ENCODE assay signal across 12 cellular contexts in the genomic region with DNA sequence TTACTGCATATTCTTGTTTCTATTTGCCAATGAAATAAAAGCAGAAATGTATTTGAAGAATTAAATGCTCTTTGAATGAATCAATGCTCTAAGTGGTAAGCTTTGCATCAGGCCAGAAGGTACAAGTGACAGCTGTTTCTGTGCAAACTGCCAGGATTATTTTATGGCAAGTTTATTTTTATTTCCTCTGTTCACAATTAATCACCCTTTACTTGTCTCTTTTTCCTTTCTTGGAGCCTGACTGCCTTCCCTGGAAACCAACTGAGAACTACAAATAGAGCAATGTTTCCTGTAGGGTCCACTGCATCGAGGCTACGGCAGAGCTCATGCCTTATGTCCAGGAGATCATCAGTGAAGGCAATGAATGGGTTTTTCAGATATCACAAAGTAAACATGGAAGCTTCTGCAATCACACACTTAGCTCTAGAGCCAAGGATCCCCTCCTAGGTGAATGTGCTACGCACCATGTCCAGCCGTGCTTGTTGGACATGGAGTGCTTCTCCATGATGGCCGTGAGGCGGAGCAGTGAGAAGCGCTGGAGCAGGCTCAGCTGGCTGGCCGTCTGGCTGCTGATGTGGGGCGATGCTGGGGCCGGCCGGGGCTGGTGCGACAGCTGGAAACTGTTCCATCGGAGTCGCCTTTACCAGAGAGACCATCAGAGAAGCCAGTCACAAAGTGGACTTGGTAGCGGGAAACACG.
A peak's percentile ranks its signal among the peaks of the same experiment; 100 is the strongest.
DNase-seq lines count a peak whose midpoint lies in the region; ATAC-seq and TF ChIP-seq lines count a peak whose summit lies in the region.
"Had no signal": no experiment of that assay in that cellular context is flagged by ENCODE, and none has a peak within 500 bp of the region (broad histone marks: within the 10 kb centered on the region; RNA-seq: fewer than 3 reads in every experiment).

No MANE protein-coding gene starts in this region.

- in situ Hi-C loops in GM13976 (cut with MboI; ENCODE audit: low sequenced_read_pairs, unreplicated experiment): no loop called here

- peak; percentile 42 for DNase-seq in DMS79 treated with DMSO at 0.1 percent for 48 hours (lab: John Stamatoyannopoulos, UW)
- peak in 2 of 4 donors; percentile 22 to 29 for DNase-seq in body of pancreas
- no peak for DNase-seq in right atrium auricular region (ENCODE audit: low spot score)
- peak; percentile 43 for DNase-seq in skeletal muscle cell (ENCODE audit: low read depth)
- no peak for DNase-seq in Kasumi-1 (lab: John Stamatoyannopoulos, UW)
- DNase-seq in HuH-7 (ENCODE audit: low spot score): no peak
- no peak for DNase-seq in GM13976 (ENCODE audit: low spot score)
- DNase-seq: activated naive CD4-positive, alpha-beta T cell; C1 segment of cervical spinal cord; NCI-H2029 treated with DMSO at 0.1 percent for 48 hours; SHP77 had no signal

- peak overlapping the region; percentile 2 to 76 (median 42) for H3K27ac ChIP-seq in body of pancreas
- H3K27ac ChIP-seq in right atrium auricular region: peak overlapping the region; percentile 69 to 88

- H3K27me3 ChIP-seq in body of pancreas (no peaks in the 10 kb centered on the region), right atrium auricular region (no peaks in the 10 kb centered on the region)

- 82 to 91% methylated on average over 16 of the region's 16 CpGs for WGBS in body of pancreas, 2 donors

- no peaks in the 10 kb centered on the region for H3K9me3 ChIP-seq in body of pancreas
- H3K9me3 ChIP-seq in right atrium auricular region: no peaks in the 10 kb centered on the region

- intact Hi-C loops in body of pancreas (cut with DNase I): no loop called here

- H3K4me3 ChIP-seq in body of pancreas (no peak overlapping the region), right atrium auricular region (no peak overlapping the region), skeletal muscle cell (ENCODE audit: low read depth, low read length) (no peak overlapping the region)

- H3K36me3 ChIP-seq in body of pancreas (replicated peaks in 1 of 2; ENCODE audit: insufficient read depth in 1 of 2, low read depth in 2 of 2): peaks cover 5 to 7% of the 10 kb centered on the region in 2 donors
- H3K36me3 ChIP-seq in right atrium auricular region: peaks cover 35% of the 10 kb centered on the region

- H3K4me1 ChIP-seq in body of pancreas (peaks cover 15% of the 10 kb centered on the region), right atrium auricular region (peaks cover 0 to 89% of the 10 kb centered on the region in 2 donors)

- no peak for ATAC-seq in body of pancreas
- no peak for ATAC-seq in GM19452 (IDR thresholded peaks at IDR 0.05; ENCODE audit: unreplicated experiment)

- TF ChIP-seq CTCF in body of pancreas (IDR thresholded peaks at IDR 0.05): no peak
- TF ChIP-seq CTCF in right atrium auricular region (IDR thresholded peaks at IDR 0.05): peak in 1 of 2 donors; percentile 30
- no peak for TF ChIP-seq CTCF in GM13976 (IDR thresholded peaks at IDR 0.05; ENCODE audit: borderline replicate concordance, control extremely low read depth, extremely low read depth, insufficient read depth, missing control alignments)

- no peak for TF ChIP-seq POLR2A in body of pancreas (IDR thresholded peaks at IDR 0.05)

Comparison
In these comparisons a context has a peak if more than half of its experiments do, and no peak if none do; other contexts are left out.
1. DNase-seq: peak in DMS79 treated with DMSO at 0.1 percent for 48 hours (single experiment) and skeletal muscle cell (single experiment); none in right atrium auricular region (single experiment), Kasumi-1 (0 of 2), HuH-7 (single experiment) and GM13976 (single experiment).